ENCODE assay signal across 10 cellular contexts in genomic region chr2:226699321-226699720, GRCh38.
A peak's percentile ranks its signal among the peaks of the same experiment; 100 is the strongest.
DNase-seq lines count a peak whose midpoint lies in the region; ATAC-seq and TF ChIP-seq lines count a peak whose summit lies in the region.
"Had no signal": no experiment of that assay in that cellular context is flagged by ENCODE, and none has a peak within 500 bp of the region (broad histone marks: within the 10 kb centered on the region; RNA-seq: fewer than 3 reads in every experiment).

No MANE protein-coding gene starts in this region.

- ATAC-seq in HCT116, result peak; percentile 71
- peak; percentile 96 for ATAC-seq in left ventricle myocardium superior
- ATAC-seq in GM19351 (IDR thresholded peaks at IDR 0.05; ENCODE audit: unreplicated experiment), result no peak

- H3K4ac ChIP-seq in mesendoderm (ENCODE audit: low read depth, low read length), result no peak overlapping the region

- no peak overlapping the region for H4K5ac ChIP-seq in mesendoderm (ENCODE audit: low read length)

- H3K4me1 ChIP-seq in HCT116 (ENCODE audit: control insufficient read depth in 1 of 2, insufficient read depth in 2 of 2, low read length in 2 of 2) (peaks cover 42 to 45% of the 10 kb centered on the region in 2 experiments), mesendoderm (ENCODE audit: control insufficient read depth, low read depth, low read length) (peaks cover 2% of the 10 kb centered on the region)

- no peak overlapping the region for H2BK15ac ChIP-seq in mesendoderm (replicated peaks; ENCODE audit: low read depth)

- H2BK5ac ChIP-seq in mesendoderm (ENCODE audit: low read length), result no peak overlapping the region

- no peak overlapping the region for H4K8ac ChIP-seq in mesendoderm (ENCODE audit: low read depth, low read length)

- no peak for TF ChIP-seq RAD21 in HCT116 (IDR thresholded peaks at IDR 0.05; ENCODE audit: low read depth)

- H3K4me3 ChIP-seq in HCT116 (replicated peaks in 1 of 2; ENCODE audit: low read depth in 1 of 2, low read length in 2 of 2), result no peak overlapping the region
- H3K4me3 ChIP-seq in mesendoderm (ENCODE audit: low read length), result no peak overlapping the region

- peak overlapping the region; percentile 36 for H2AFZ ChIP-seq in HCT116 (ENCODE audit: low read depth, low read length, poor library complexity, severe bottlenecking)

- no peak overlapping the region for H3K18ac ChIP-seq in mesendoderm (ENCODE audit: low read length)

- H2BK120ac ChIP-seq in mesendoderm (ENCODE audit: low read depth, low read length), result no peak overlapping the region

- no peak for TF ChIP-seq POLR2A in HCT116 (IDR thresholded peaks at IDR 0.05; ENCODE audit: borderline replicate concordance, extremely low read depth, insufficient read depth, insufficient read length)

- H3K36me3 ChIP-seq in HCT116 (ENCODE audit: control insufficient read depth in 1 of 2, insufficient read depth in 2 of 2, low read length in 2 of 2) (no peaks in the 10 kb centered on the region), mesendoderm (ENCODE audit: control insufficient read depth, insufficient read depth, low read length) (no peaks in the 10 kb centered on the region)
- H3K36me3 ChIP-seq: neutrophil had no signal

- H3K4me2 ChIP-seq in HCT116 (ENCODE audit: low read length), result 0 out of 2 replicates have a peak overlapping the region, but pooled peaks have one; percentile 11
- no peak overlapping the region for H3K4me2 ChIP-seq in mesendoderm (ENCODE audit: low read length)

- H3K27ac ChIP-seq in HCT116 (ENCODE audit: low read depth, low read length) (peak overlapping the region; percentile 38), mesendoderm (ENCODE audit: low read depth, low read length) (no peak overlapping the region)
- H3K27ac ChIP-seq: neutrophil had no signal

- H3K56ac ChIP-seq in mesendoderm (ENCODE audit: low read length), result no peak overlapping the region

- H3K9me3 ChIP-seq in HCT116 (ENCODE audit: control insufficient read depth in 1 of 2, insufficient read depth in 1 of 2, low read depth in 1 of 2, low read length in 2 of 2), result no peaks in the 10 kb centered on the region
- H3K9me3 ChIP-seq: neutrophil had no signal

- DNase-seq in HCT116 (ENCODE audit: low read depth, low spot score) (no peak), astrocyte of the hippocampus (ENCODE audit: low read depth, low spot score) (peak; percentile 31), left ventricle myocardium superior (peak; percentile 84), stromal cell of bone marrow (ENCODE audit: low read depth) (peak; percentile 21), mesendoderm (no peak), NCI-H2196 (lab: John Stamatoyannopoulos, UW; ENCODE audit: unreplicated experiment) (no peak)
- DNase-seq in activated effector memory CD4-positive, alpha-beta T cell treated with Interleukin-2 at 50 U/mL for 16 hours, result no peak
- DNase-seq: DND-41 had no signal

- no peaks in the 10 kb centered on the region for H3K79me1 ChIP-seq in mesendoderm (ENCODE audit: low read length)

- CTCF ChIA-PET in HCT116 (lab: Charles Lee), result no interaction called here

- H3K9me2 ChIP-seq in HCT116 (ENCODE audit: insufficient read depth), result no peaks in the 10 kb centered on the region

- no peak; a peak in 1 of 6 replicates for TF ChIP-seq CTCF in HCT116 (IDR thresholded peaks at IDR 0.05 in 2 of 3, conservative IDR thresholded peaks at IDR 0.05 in 1 of 3; ENCODE audit: borderline replicate concordance in 1 of 3, insufficient read depth in 1 of 3, low read depth in 2 of 3, low read length in 2 of 3)

- no peak overlapping the region for H2AK5ac ChIP-seq in mesendoderm (ENCODE audit: low read length)

- RAD21 ChIA-PET in HCT116 (lab: Charles Lee; ENCODE audit: low non-redundant PET in 1 of 2, low total read pairs in 2 of 2, uncharacterized antibody in 2 of 2, unreplicated experiment in 2 of 2), result no interaction called here

- no peak overlapping the region for H3K9ac ChIP-seq in HCT116 (ENCODE audit: low read length)
- H3K9ac ChIP-seq in mesendoderm (ENCODE audit: low read length), result no peak overlapping the region

- no TSS peak for BruUV-seq in HCT116 (replicated peaks; lab: Mats Ljungman, UMichigan)

- H4K20me1 ChIP-seq in HCT116 (ENCODE audit: insufficient read depth), result no peaks in the 10 kb centered on the region

- H3K79me2 ChIP-seq in HCT116 (ENCODE audit: insufficient read depth, low read length) (no peaks in the 10 kb centered on the region), mesendoderm (ENCODE audit: control insufficient read depth, insufficient read depth, low read length) (no peaks in the 10 kb centered on the region)

- intact Hi-C loops in HCT116 (cut with micrococcal nuclease), result no loop called here
- intact Hi-C loops in left ventricle myocardium superior (cut with micrococcal nuclease), result no loop called here

- no peak overlapping the region for H3K23ac ChIP-seq in mesendoderm (ENCODE audit: low read length)

- WGBS in mesendoderm (ENCODE audit: extremely low coverage, insufficient coverage, low lambda C conversion rate), result no CpG with 5 or more reads among the region's 2 CpGs

- H3K27me3 ChIP-seq in HCT116 (ENCODE audit: insufficient read depth, low read length) (no peaks in the 10 kb centered on the region), mesendoderm (ENCODE audit: insufficient read depth, low read length, poor library complexity) (no peaks in the 10 kb centered on the region)
- H3K27me3 ChIP-seq: neutrophil had no signal

- POLR2A ChIA-PET in HCT116 (lab: Charles Lee), result interaction anchor here (1.8 kb wide), 1 partner anchor 47 kb away, joined by 4 read pairs; no protein-coding TSS in a partner anchor

TF ChIP-seq in HCT116, 20 proteins besides CTCF, POLR2A, EP300 and RAD21:
- TF ChIP-seq JUND (IDR thresholded peaks at IDR 0.05) (no peak), YY1 (IDR thresholded peaks at IDR 0.05; ENCODE audit: extremely low read depth, insufficient replicate concordance, low read depth, low read length) (no peak), TCF7L2 (IDR thresholded peaks at IDR 0.05; ENCODE audit: borderline replicate concordance, extremely low read depth, insufficient read depth, insufficient read length) (peak; percentile 48)

Comparison
In these comparisons a context has a peak if more than half of its experiments do, and no peak if none do; other contexts are left out.
1. DNase-seq: peak in astrocyte of the hippocampus (single experiment), left ventricle myocardium superior (single experiment) and stromal cell of bone marrow (single experiment); none in HCT116 (single experiment), mesendoderm (single experiment), NCI-H2196 (single experiment) and activated effector memory CD4-positive, alpha-beta T cell treated with Interleukin-2 at 50 U/mL for 16 hours (single experiment).